19 cellular contexts compared by ENCODE assay signal in genomic region chr1:81731989-81732388, GRCh38.
DNase-seq lines count a peak whose midpoint lies in the region; ATAC-seq and TF ChIP-seq lines count a peak whose summit lies in the region.
"Had no signal": no experiment of that assay in that cellular context is flagged by ENCODE, and none has a peak within 500 bp of the region (broad histone marks: within the 10 kb centered on the region; RNA-seq: fewer than 3 reads in every experiment).

No MANE protein-coding gene starts in this region.

- no peak overlapping the region for H3K4me3 Mint-ChIP-seq in GM23338
- H3K4me3 Mint-ChIP-seq: activated naive CD4-positive, alpha-beta T cell treated with anti-CD3 and anti-CD28 coated beads, Interleukin-2, amount 10 ng/mL, durations not matched to agents 7 days and 5 days; activated T-cell treated with anti-CD3 and anti-CD28 coated beads, Interleukin-2, amount 50 U/mL, for 4 hours; naive thymus-derived CD4-positive, alpha-beta T cell; stimulated activated naive B cell treated with anti-CD40 and anti-IgM and Interleukin-4, amounts not matched to agents 10 μg/mL and 1 μg/mL and 100 μg/mL, for 72 hours had no signal

- H3K27me3 ChIP-seq in GM23338 (ENCODE audit: insufficient read depth) = no peaks in the 10 kb centered on the region
- no peaks in the 10 kb centered on the region for H3K27me3 ChIP-seq in PC-9 (ENCODE audit: insufficient read depth, low read depth)
- no peaks in the 10 kb centered on the region for H3K27me3 ChIP-seq in upper lobe of right lung

- no TSS peak for BruUV-seq in PC-9 (replicated peaks; lab: Mats Ljungman, UMichigan)

- no peaks in the 10 kb centered on the region for H4K20me1 ChIP-seq in GM23338 (replicated peaks; ENCODE audit: insufficient read depth)
- H4K20me1 ChIP-seq in PC-9 (ENCODE audit: insufficient read depth) = no peaks in the 10 kb centered on the region

- H3K36me3 Mint-ChIP-seq in GM23338 (ENCODE audit: low read depth) = no peaks in the 10 kb centered on the region
- H3K36me3 Mint-ChIP-seq: activated naive CD4-positive, alpha-beta T cell treated with anti-CD3 and anti-CD28 coated beads, Interleukin-2, amount 10 ng/mL, durations not matched to agents 7 days and 5 days; naive thymus-derived CD4-positive, alpha-beta T cell; stimulated activated naive B cell treated with anti-CD40 and anti-IgM and Interleukin-4, amounts not matched to agents 10 μg/mL and 1 μg/mL and 100 μg/mL, for 72 hours had no signal

- H3K27ac Mint-ChIP-seq in GM23338 = no peak overlapping the region
- H3K27ac Mint-ChIP-seq: activated naive CD4-positive, alpha-beta T cell treated with anti-CD3 and anti-CD28 coated beads, Interleukin-2, amount 10 ng/mL, durations not matched to agents 7 days and 5 days; naive thymus-derived CD4-positive, alpha-beta T cell; stimulated activated naive B cell treated with anti-CD40 and anti-IgM and Interleukin-4, amounts not matched to agents 10 μg/mL and 1 μg/mL and 100 μg/mL, for 72 hours had no signal

- intact Hi-C loops in PC-9 (cut with micrococcal nuclease; ENCODE audit: unreplicated experiment) (no loop called here), upper lobe of right lung (cut with DNase I) (no loop called here)

- H3K4me2 ChIP-seq in GM23338 (no peak overlapping the region), PC-9 (no peak overlapping the region)

- POLR2A ChIA-PET in PC-9 (lab: Charles Lee; ENCODE audit: unreplicated experiment) = no interaction called here

- H3K9me3 ChIP-seq in PC-9 (ENCODE audit: insufficient read depth, low read depth) = no peaks in the 10 kb centered on the region
- H3K9me3 ChIP-seq in upper lobe of right lung = no peaks in the 10 kb centered on the region
- H3K9me3 ChIP-seq: lower lobe of right lung, thoracic aorta had no signal

- H3K9me3 Mint-ChIP-seq in GM23338 = no peaks in the 10 kb centered on the region
- H3K9me3 Mint-ChIP-seq: activated naive CD4-positive, alpha-beta T cell treated with anti-CD3 and anti-CD28 coated beads, Interleukin-2, amount 10 ng/mL, durations not matched to agents 7 days and 5 days; activated T-cell treated with anti-CD3 and anti-CD28 coated beads, Interleukin-2, amount 50 U/mL, for 4 hours had no signal

- H2AFZ ChIP-seq in GM23338 (no peak overlapping the region), PC-9 (no peak overlapping the region)

- peaks cover 16% of the 10 kb centered on the region for H3K4me1 Mint-ChIP-seq in GM23338
- H3K4me1 Mint-ChIP-seq: activated naive CD4-positive, alpha-beta T cell treated with anti-CD3 and anti-CD28 coated beads, Interleukin-2, amount 10 ng/mL, durations not matched to agents 7 days and 5 days; naive thymus-derived CD4-positive, alpha-beta T cell; stimulated activated naive B cell treated with anti-CD40 and anti-IgM and Interleukin-4, amounts not matched to agents 10 μg/mL and 1 μg/mL and 100 μg/mL, for 72 hours had no signal

- no peak overlapping the region for H3K4me3 ChIP-seq in GM23338
- H3K4me3 ChIP-seq in PC-9 = no peak overlapping the region
- H3K4me3 ChIP-seq in upper lobe of right lung = no peak overlapping the region
- H3K4me3 ChIP-seq: lower lobe of right lung, thoracic aorta had no signal

- no peaks in the 10 kb centered on the region for H3F3A ChIP-seq in GM23338 (replicated peaks; ENCODE audit: low read depth)
- peaks cover 4% of the 10 kb centered on the region; the same call in 1 of the 2 replicates for H3F3A ChIP-seq in PC-9 (ENCODE audit: insufficient read depth, low read depth)

- DNase-seq in GM23338 (ENCODE audit: low spot score) (no peak), PC-9 (peak in 1 of 2 experiments; percentile 73), pulmonary artery endothelial cell (ENCODE audit: low read depth, low spot score) (peak; percentile 46), upper lobe of right lung (no peak), UCSD-AML1 (lab: John Stamatoyannopoulos, UW; ENCODE audit: unreplicated experiment) (no peak)
- no peak for DNase-seq in stimulated activated CD4-positive, alpha-beta T cell treated with anti-CD3 and anti-CD28 coated beads, Interleukin-2, amount 100 ng/mL, for 24 hours
- DNase-seq: activated naive CD4-positive, alpha-beta T cell treated with anti-CD3 and anti-CD28 coated beads, Interleukin-2, amount 10 ng/mL, durations not matched to agents 7 days and 5 days; activated T-cell treated with anti-CD3 and anti-CD28 coated beads, Interleukin-2, amount 50 U/mL, for 4 hours; aorta; COR-L47; lower lobe of right lung; naive thymus-derived CD4-positive, alpha-beta T cell; NCI-H1417; NCI-H2171 treated with DMSO at 0.1 percent for 48 hours; stimulated activated naive B cell treated with anti-CD40 and anti-IgM and Interleukin-4, amounts not matched to agents 10 μg/mL and 1 μg/mL and 100 μg/mL, for 72 hours had no signal

- ATAC-seq in GM23338 (peak; percentile 67), esophagus mucosa (peak; percentile 82), upper lobe of right lung (no peak)
- ATAC-seq: activated CD4-positive, CD25-positive, alpha-beta regulatory T cell treated with anti-CD3 and anti-CD28 coated beads, Interleukin-2, amount 50 U/mL, for 24 hours; activated T-cell treated with anti-CD3 and anti-CD28 coated beads, Interleukin-2, amount 50 U/mL, for 4 hours; HepG2; lower lobe of right lung; naive thymus-derived CD4-positive, alpha-beta T cell; stimulated activated naive B cell treated with anti-CD40 and anti-IgM and Interleukin-4, amounts not matched to agents 10 μg/mL and 1 μg/mL and 100 μg/mL, for 72 hours had no signal

- CTCF ChIA-PET in PC-9 (lab: Charles Lee) = no interaction called here

- H3K4me1 ChIP-seq in GM23338 (ENCODE audit: insufficient read depth) (no peaks in the 10 kb centered on the region; the same call in 1 of the 2 replicates), PC-9 (replicated peaks; ENCODE audit: insufficient read depth) (peaks cover 18% of the 10 kb centered on the region), upper lobe of right lung (no peaks in the 10 kb centered on the region)
- H3K4me1 ChIP-seq: lower lobe of right lung had no signal

- H3K27me3 Mint-ChIP-seq in GM23338 (ENCODE audit: insufficient read depth, low read depth, poor library complexity) = peaks cover 4% of the 10 kb centered on the region
- H3K27me3 Mint-ChIP-seq: activated naive CD4-positive, alpha-beta T cell treated with anti-CD3 and anti-CD28 coated beads, Interleukin-2, amount 10 ng/mL, durations not matched to agents 7 days and 5 days; naive thymus-derived CD4-positive, alpha-beta T cell; stimulated activated naive B cell treated with anti-CD40 and anti-IgM and Interleukin-4, amounts not matched to agents 10 μg/mL and 1 μg/mL and 100 μg/mL, for 72 hours had no signal

- H3K9me2 ChIP-seq in GM23338 (ENCODE audit: insufficient read depth) = no peaks in the 10 kb centered on the region
- H3K9me2 ChIP-seq in PC-9 (ENCODE audit: insufficient read depth) = no peaks in the 10 kb centered on the region

- H3K36me3 ChIP-seq in GM23338 (ENCODE audit: insufficient read depth) = no peaks in the 10 kb centered on the region
- H3K36me3 ChIP-seq in PC-9 (ENCODE audit: low read depth) = no peaks in the 10 kb centered on the region
- no peaks in the 10 kb centered on the region for H3K36me3 ChIP-seq in upper lobe of right lung
- H3K36me3 ChIP-seq: lower lobe of right lung, thoracic aorta had no signal

- H3K79me2 ChIP-seq in GM23338 (replicated peaks; ENCODE audit: insufficient read depth) (no peaks in the 10 kb centered on the region), PC-9 (ENCODE audit: low read depth) (no peaks in the 10 kb centered on the region)

- TF ChIP-seq CTCF in GM23338 (conservative IDR thresholded peaks at IDR 0.05; ENCODE audit: low read depth in 2 of 2) (no peak), PC-9 (conservative IDR thresholded peaks at IDR 0.05) (0 out of 2 replicates have a peak, but pooled peaks have one; percentile 23), upper lobe of right lung (IDR thresholded peaks at IDR 0.05) (no peak)

- H3K27ac ChIP-seq in GM23338 (ENCODE audit: low read depth) (no peak overlapping the region), PC-9 (no peak overlapping the region), upper lobe of right lung (no peak overlapping the region)
- H3K27ac ChIP-seq: lower lobe of right lung, thoracic aorta had no signal

TF ChIP-seq in GM23338, 12 proteins besides CTCF, POLR2A, EP300 and RAD21 (continues in another document):
- TF ChIP-seq POLR2AphosphoS5 (IDR thresholded peaks at IDR 0.05; ENCODE audit: low read depth) (no peak), STAT1 (IDR thresholded peaks at IDR 0.05; ENCODE audit: unreplicated experiment) (no peak), EZH2phosphoT487 (IDR thresholded peaks at IDR 0.05; ENCODE audit: unreplicated experiment) (no peak), NANOG (IDR thresholded peaks at IDR 0.05; ENCODE audit: borderline replicate concordance) (no peak)
